ENCODE assay signal across 1 cellular context in the genomic region with DNA sequence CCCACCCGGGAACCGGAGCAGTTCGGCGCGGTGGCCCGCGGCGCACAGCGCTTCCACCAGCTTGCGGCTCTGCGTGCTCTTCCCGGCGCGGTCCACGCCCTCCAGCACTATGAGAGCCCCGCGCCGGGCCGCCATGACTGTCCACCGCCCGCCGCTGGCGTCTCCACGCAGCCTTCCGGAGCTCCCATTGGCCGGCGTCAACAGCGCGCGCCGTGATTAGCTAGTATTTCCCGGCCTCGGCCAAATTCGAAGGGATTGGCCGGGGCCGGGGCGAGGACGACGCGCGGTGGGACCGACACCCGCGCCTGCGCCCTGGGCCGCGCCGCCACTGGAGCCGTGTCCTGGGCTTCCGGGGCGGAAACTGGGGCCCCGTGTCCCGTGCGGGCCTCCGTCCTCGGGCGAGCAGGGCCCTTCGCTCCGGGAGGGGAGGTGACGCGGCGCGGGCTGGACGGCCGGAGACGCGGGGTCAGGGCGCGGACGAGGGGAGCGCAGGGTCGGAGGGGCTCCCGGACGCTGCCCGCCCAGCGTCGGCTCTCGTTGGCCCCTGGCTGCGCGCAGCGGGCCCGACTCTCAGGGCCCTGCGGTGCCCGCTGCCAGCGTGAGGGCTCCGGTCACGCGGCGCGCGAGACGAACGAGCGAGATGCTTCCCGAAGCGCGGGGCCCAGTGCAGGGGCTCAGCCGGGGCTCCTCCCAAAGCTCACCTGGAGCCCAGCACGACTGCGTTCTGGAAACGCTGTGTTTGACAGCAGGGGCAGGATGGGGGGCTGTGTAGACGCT.
TF ChIP-seq lines count a peak whose summit lies in the region.

A gene with protein sequence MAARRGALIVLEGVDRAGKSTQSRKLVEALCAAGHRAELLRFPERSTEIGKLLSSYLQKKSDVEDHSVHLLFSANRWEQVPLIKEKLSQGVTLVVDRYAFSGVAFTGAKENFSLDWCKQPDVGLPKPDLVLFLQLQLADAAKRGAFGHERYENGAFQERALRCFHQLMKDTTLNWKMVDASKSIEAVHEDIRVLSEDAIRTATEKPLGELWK (minus strand): TSS at position 167 of the 777 bp plus-strand sequence. CDS start 32 bp downstream, at position 135.

TF ChIP-seq in K562, 482 proteins besides CTCF, POLR2A, EP300 and RAD21 (continued from another document and continues in another):
- TF ChIP-seq, protein P1, sequence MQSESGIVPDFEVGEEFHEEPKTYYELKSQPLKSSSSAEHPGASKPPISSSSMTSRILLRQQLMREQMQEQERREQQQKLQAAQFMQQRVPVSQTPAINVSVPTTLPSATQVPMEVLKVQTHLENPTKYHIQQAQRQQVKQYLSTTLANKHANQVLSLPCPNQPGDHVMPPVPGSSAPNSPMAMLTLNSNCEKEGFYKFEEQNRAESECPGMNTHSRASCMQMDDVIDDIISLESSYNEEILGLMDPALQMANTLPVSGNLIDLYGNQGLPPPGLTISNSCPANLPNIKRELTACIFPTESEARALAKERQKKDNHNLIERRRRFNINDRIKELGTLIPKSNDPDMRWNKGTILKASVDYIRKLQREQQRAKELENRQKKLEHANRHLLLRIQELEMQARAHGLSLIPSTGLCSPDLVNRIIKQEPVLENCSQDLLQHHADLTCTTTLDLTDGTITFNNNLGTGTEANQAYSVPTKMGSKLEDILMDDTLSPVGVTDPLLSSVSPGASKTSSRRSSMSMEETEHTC (IDR thresholded peaks at IDR 0.05): no peak
- no peak for TF ChIP-seq GABPB2 (CRISPR knock-in tag; conservative IDR thresholded peaks at IDR 0.05)
- TF ChIP-seq POLR2AphosphoS5 (IDR thresholded peaks at IDR 0.05; ENCODE audit: control insufficient read depth, insufficient read depth, low read depth, low read length): peak; percentile 74
- TF ChIP-seq, protein P2, sequence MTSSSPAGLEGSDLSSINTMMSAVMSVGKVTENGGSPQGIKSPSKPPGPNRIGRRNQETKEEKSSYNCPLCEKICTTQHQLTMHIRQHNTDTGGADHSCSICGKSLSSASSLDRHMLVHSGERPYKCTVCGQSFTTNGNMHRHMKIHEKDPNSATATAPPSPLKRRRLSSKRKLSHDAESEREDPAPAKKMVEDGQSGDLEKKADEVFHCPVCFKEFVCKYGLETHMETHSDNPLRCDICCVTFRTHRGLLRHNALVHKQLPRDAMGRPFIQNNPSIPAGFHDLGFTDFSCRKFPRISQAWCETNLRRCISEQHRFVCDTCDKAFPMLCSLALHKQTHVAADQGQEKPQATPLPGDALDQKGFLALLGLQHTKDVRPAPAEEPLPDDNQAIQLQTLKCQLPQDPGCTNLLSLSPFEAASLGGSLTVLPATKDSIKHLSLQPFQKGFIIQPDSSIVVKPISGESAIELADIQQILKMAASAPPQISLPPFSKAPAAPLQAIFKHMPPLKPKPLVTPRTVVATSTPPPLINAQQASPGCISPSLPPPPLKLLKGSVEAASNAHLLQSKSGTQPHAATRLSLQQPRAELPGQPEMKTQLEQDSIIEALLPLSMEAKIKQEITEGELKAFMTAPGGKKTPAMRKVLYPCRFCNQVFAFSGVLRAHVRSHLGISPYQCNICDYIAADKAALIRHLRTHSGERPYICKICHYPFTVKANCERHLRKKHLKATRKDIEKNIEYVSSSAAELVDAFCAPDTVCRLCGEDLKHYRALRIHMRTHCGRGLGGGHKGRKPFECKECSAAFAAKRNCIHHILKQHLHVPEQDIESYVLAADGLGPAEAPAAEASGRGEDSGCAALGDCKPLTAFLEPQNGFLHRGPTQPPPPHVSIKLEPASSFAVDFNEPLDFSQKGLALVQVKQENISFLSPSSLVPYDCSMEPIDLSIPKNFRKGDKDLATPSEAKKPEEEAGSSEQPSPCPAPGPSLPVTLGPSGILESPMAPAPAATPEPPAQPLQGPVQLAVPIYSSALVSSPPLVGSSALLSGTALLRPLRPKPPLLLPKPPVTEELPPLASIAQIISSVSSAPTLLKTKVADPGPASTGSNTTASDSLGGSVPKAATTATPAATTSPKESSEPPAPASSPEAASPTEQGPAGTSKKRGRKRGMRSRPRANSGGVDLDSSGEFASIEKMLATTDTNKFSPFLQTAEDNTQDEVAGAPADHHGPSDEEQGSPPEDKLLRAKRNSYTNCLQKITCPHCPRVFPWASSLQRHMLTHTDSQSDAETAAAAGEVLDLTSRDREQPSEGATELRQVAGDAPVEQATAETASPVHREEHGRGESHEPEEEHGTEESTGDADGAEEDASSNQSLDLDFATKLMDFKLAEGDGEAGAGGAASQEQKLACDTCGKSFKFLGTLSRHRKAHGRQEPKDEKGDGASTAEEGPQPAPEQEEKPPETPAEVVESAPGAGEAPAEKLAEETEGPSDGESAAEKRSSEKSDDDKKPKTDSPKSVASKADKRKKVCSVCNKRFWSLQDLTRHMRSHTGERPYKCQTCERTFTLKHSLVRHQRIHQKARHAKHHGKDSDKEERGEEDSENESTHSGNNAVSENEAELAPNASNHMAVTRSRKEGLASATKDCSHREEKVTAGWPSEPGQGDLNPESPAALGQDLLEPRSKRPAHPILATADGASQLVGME (CRISPR knock-in tag; IDR thresholded peaks at IDR 0.05): no peak
- TF ChIP-seq PTRF (tag; IDR thresholded peaks at IDR 0.05): no peak
- TF ChIP-seq ZNF134 (CRISPR knock-in tag; conservative IDR thresholded peaks at IDR 0.05): no peak
- TF ChIP-seq RB1 (IDR thresholded peaks at IDR 0.05; ENCODE audit: low read depth): peak; percentile 49
- TF ChIP-seq CAMTA2 (CRISPR knock-in tag; conservative IDR thresholded peaks at IDR 0.05): no peak
- TF ChIP-seq, protein P3, sequence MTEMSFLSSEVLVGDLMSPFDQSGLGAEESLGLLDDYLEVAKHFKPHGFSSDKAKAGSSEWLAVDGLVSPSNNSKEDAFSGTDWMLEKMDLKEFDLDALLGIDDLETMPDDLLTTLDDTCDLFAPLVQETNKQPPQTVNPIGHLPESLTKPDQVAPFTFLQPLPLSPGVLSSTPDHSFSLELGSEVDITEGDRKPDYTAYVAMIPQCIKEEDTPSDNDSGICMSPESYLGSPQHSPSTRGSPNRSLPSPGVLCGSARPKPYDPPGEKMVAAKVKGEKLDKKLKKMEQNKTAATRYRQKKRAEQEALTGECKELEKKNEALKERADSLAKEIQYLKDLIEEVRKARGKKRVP (CRISPR knock-in tag; IDR thresholded peaks at IDR 0.05): no peak
- peak; percentile 21 for TF ChIP-seq NEUROD1 (IDR thresholded peaks at IDR 0.05; ENCODE audit: borderline replicate concordance, low read depth, low read length, partially characterized antibody)
- no peak; a peak in 1 of 4 replicates for TF ChIP-seq SRF (CRISPR knock-in tag; IDR thresholded peaks at IDR 0.05)
- no peak for TF ChIP-seq RFX5 (IDR thresholded peaks at IDR 0.05; ENCODE audit: low read depth, low read length)
- peak; percentile 73 to 94 (median 90) for TF ChIP-seq YY1 (IDR thresholded peaks at IDR 0.05; ENCODE audit: borderline replicate concordance in 1 of 3, control insufficient read depth in 1 of 3, extremely low read depth in 1 of 3, insufficient read depth in 3 of 3, insufficient read length in 1 of 3, insufficient replicate concordance in 2 of 3, low read depth in 1 of 3, low read length in 2 of 3)
- no peak for TF ChIP-seq FOXK1 (CRISPR knock-in tag; IDR thresholded peaks at IDR 0.05; ENCODE audit: borderline replicate concordance)
- TF ChIP-seq HNRNPH1 (optimal IDR thresholded peaks at IDR 0.05; ENCODE audit: low read depth, low read length): no peak
- TF ChIP-seq, protein P4, sequence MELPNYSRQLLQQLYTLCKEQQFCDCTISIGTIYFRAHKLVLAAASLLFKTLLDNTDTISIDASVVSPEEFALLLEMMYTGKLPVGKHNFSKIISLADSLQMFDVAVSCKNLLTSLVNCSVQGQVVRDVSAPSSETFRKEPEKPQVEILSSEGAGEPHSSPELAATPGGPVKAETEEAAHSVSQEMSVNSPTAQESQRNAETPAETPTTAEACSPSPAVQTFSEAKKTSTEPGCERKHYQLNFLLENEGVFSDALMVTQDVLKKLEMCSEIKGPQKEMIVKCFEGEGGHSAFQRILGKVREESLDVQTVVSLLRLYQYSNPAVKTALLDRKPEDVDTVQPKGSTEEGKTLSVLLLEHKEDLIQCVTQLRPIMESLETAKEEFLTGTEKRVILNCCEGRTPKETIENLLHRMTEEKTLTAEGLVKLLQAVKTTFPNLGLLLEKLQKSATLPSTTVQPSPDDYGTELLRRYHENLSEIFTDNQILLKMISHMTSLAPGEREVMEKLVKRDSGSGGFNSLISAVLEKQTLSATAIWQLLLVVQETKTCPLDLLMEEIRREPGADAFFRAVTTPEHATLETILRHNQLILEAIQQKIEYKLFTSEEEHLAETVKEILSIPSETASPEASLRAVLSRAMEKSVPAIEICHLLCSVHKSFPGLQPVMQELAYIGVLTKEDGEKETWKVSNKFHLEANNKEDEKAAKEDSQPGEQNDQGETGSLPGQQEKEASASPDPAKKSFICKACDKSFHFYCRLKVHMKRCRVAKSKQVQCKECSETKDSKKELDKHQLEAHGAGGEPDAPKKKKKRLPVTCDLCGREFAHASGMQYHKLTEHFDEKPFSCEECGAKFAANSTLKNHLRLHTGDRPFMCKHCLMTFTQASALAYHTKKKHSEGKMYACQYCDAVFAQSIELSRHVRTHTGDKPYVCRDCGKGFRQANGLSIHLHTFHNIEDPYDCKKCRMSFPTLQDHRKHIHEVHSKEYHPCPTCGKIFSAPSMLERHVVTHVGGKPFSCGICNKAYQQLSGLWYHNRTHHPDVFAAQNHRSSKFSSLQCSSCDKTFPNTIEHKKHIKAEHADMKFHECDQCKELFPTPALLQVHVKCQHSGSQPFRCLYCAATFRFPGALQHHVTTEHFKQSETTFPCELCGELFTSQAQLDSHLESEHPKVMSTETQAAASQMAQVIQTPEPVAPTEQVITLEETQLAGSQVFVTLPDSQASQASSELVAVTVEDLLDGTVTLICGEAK (IDR thresholded peaks at IDR 0.05): peak; percentile 67
- TF ChIP-seq, protein P4 (CRISPR knock-in tag; IDR thresholded peaks at IDR 0.05): no peak
- TF ChIP-seq, protein P5, sequence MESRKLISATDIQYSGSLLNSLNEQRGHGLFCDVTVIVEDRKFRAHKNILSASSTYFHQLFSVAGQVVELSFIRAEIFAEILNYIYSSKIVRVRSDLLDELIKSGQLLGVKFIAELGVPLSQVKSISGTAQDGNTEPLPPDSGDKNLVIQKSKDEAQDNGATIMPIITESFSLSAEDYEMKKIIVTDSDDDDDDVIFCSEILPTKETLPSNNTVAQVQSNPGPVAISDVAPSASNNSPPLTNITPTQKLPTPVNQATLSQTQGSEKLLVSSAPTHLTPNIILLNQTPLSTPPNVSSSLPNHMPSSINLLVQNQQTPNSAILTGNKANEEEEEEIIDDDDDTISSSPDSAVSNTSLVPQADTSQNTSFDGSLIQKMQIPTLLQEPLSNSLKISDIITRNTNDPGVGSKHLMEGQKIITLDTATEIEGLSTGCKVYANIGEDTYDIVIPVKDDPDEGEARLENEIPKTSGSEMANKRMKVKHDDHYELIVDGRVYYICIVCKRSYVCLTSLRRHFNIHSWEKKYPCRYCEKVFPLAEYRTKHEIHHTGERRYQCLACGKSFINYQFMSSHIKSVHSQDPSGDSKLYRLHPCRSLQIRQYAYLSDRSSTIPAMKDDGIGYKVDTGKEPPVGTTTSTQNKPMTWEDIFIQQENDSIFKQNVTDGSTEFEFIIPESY (CRISPR knock-in tag; IDR thresholded peaks at IDR 0.05): peak; percentile 17; the same call in 1 of the 2 replicates
- peak; percentile 78 for TF ChIP-seq MEIS2 (IDR thresholded peaks at IDR 0.05; ENCODE audit: partially characterized antibody)
- TF ChIP-seq SAFB (IDR thresholded peaks at IDR 0.05; ENCODE audit: borderline replicate concordance, low read depth, low read length): peak; percentile 10; the same call in 1 of the 2 replicates
- no peak for TF ChIP-seq CHCHD3 (CRISPR knock-in tag; IDR thresholded peaks at IDR 0.05)
- no peak for TF ChIP-seq E2F3 (CRISPR knock-in tag; IDR thresholded peaks at IDR 0.05)
- TF ChIP-seq ELF1 (tag; IDR thresholded peaks at IDR 0.05): peak; percentile 94
- TF ChIP-seq ZNF696 (CRISPR knock-in tag; conservative IDR thresholded peaks at IDR 0.05): no peak
- peak; percentile 97 for TF ChIP-seq MTA3 (IDR thresholded peaks at IDR 0.05; ENCODE audit: borderline replicate concordance)
- TF ChIP-seq TEAD2 (tag; IDR thresholded peaks at IDR 0.05): no peak
- TF ChIP-seq, protein P6, sequence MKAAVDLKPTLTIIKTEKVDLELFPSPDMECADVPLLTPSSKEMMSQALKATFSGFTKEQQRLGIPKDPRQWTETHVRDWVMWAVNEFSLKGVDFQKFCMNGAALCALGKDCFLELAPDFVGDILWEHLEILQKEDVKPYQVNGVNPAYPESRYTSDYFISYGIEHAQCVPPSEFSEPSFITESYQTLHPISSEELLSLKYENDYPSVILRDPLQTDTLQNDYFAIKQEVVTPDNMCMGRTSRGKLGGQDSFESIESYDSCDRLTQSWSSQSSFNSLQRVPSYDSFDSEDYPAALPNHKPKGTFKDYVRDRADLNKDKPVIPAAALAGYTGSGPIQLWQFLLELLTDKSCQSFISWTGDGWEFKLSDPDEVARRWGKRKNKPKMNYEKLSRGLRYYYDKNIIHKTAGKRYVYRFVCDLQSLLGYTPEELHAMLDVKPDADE (conservative IDR thresholded peaks at IDR 0.05; ENCODE audit: control insufficient read depth, low read depth, low read length): peak; percentile 55; the same call in 1 of the 2 replicates
- TF ChIP-seq SIN3B (IDR thresholded peaks at IDR 0.05; ENCODE audit: low read depth): peak; percentile 94
- peak; percentile 92 for TF ChIP-seq MTA1 (IDR thresholded peaks at IDR 0.05; ENCODE audit: borderline replicate concordance)
- no peak for TF ChIP-seq RBM39 (optimal IDR thresholded peaks at IDR 0.05; ENCODE audit: low read depth, low read length)
- TF ChIP-seq CSDE1 (IDR thresholded peaks at IDR 0.05): 0 out of 4 replicates have a peak, but pooled peaks of 1 of the 2 experiments have one; percentile 48
